Comparison of ENCODE assay signal across 10 cellular contexts in the genomic region with DNA sequence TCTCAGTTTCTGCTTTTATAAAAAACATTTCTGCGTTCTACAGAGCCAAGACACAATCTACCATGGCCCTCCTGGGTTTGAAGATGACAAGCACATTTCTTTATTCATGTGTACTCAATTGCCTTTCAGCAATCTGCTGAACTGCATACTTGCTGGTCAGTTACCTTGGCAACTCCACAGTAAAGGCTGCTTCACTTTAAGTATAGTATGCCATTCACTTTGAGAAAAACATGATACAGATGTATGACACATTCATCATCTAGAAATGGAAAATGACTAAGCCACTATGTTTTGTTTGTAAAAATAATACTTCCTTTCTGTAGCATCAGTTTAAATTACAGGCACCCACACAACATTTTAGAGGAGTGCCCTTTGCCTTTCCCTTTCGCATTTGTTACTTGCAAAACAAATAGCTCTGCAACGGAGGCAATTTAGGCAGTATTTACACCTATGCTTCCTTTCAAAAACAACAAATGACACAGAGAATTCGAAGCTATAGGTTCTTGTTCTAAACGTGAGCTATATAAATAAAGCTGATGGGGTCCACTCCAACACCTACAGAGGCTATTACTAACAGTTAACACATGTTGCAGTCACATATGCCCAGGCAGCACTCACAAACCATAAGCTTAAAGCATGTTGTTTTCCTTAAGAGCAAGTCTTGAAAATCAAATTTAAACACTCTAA. TPM values are rescaled to one million over a fixed set of nuclear protein-coding genes. Genes with fewer than 3 reads are reported as not detected.
A peak's percentile ranks its signal among the peaks of the same experiment; 100 is the strongest.
DNase-seq lines count a peak whose midpoint lies in the region; ATAC-seq, FAIRE-seq and TF ChIP-seq lines count a peak whose summit lies in the region.
"Had no signal": no experiment of that assay in that cellular context is flagged by ENCODE, and none has a peak within 500 bp of the region (broad histone marks: within the 10 kb centered on the region; RNA-seq: fewer than 3 reads in every experiment).

No MANE protein-coding gene starts in this region.

- H3K36me3 Mint-ChIP-seq in chondrocyte (ENCODE audit: low read depth), result peaks cover 1% of the 10 kb centered on the region
- H3K36me3 Mint-ChIP-seq: activated naive CD4-positive, alpha-beta T cell treated with anti-CD3 and anti-CD28 coated beads, Interleukin-2, amount 50 U/mL, for 24 hours had no signal

- peak overlapping the region; percentile 40 for H3K4me2 ChIP-seq in smooth muscle cell

- H3K9me3 ChIP-seq in smooth muscle cell (replicated peaks; ENCODE audit: low read depth), result no peaks in the 10 kb centered on the region

- H3K27ac Mint-ChIP-seq in chondrocyte (ENCODE audit: unreplicated experiment), result peak overlapping the region; percentile 86
- H3K27ac Mint-ChIP-seq: activated naive CD4-positive, alpha-beta T cell treated with anti-CD3 and anti-CD28 coated beads, Interleukin-2, amount 50 U/mL, for 24 hours had no signal

- peaks cover 21% of the 10 kb centered on the region for H4K20me1 ChIP-seq in smooth muscle cell (ENCODE audit: low read depth)

- FAIRE-seq in D721Med (lab: Jason Lieb, UNC), result no peak

- peaks cover 31% of the 10 kb centered on the region for H3K79me2 ChIP-seq in smooth muscle cell (ENCODE audit: low read depth)

- peak overlapping the region; percentile 56 for H3K9ac ChIP-seq in smooth muscle cell (ENCODE audit: low read depth)

- TF ChIP-seq CTCF in chondrocyte (IDR thresholded peaks at IDR 0.05), result no peak
- TF ChIP-seq CTCF in smooth muscle cell (IDR thresholded peaks at IDR 0.05; ENCODE audit: borderline replicate concordance, insufficient read depth, poor library complexity, severe bottlenecking), result no peak
- TF ChIP-seq CTCF in GM20000 (IDR thresholded peaks at IDR 0.05; ENCODE audit: extremely low read depth, missing control alignments), result no peak
- TF ChIP-seq CTCF in D721Med (IDR thresholded peaks at IDR 0.05; ENCODE audit: insufficient read depth, missing control alignments), result no peak

- H3K27me3 Mint-ChIP-seq in chondrocyte (ENCODE audit: low read depth), result no peaks in the 10 kb centered on the region

- DNase-seq in activated CD4-positive, CD25-positive, alpha-beta regulatory T cell (lab: John Stamatoyannopoulos, UW), result no peak
- peak; percentile 74 for DNase-seq in NCI-H1092 (lab: John Stamatoyannopoulos, UW)
- DNase-seq in chondrocyte (ENCODE audit: low spot score), result no peak
- DNase-seq in smooth muscle cell (lab: John Stamatoyannopoulos, UW; ENCODE audit: unreplicated experiment), result no peak
- no peak for DNase-seq in GM20000 (ENCODE audit: low spot score)
- no peak for DNase-seq in D721Med (ENCODE audit: insufficient read length, low spot score)

- H3K4me3 Mint-ChIP-seq in chondrocyte (ENCODE audit: unreplicated experiment), result no peak overlapping the region
- H3K4me3 Mint-ChIP-seq: activated naive CD4-positive, alpha-beta T cell treated with anti-CD3 and anti-CD28 coated beads, Interleukin-2, amount 50 U/mL, for 24 hours had no signal

- H3K36me3 ChIP-seq in smooth muscle cell (ENCODE audit: low read depth), result no peaks in the 10 kb centered on the region

- H3K4me3 ChIP-seq in smooth muscle cell, result no peak overlapping the region
- H3K4me3 ChIP-seq: skin epidermis had no signal

- ATAC-seq in activated CD4-positive, CD25-positive, alpha-beta regulatory T cell treated with anti-CD3 and anti-CD28 coated beads, Interleukin-2, amount 50 U/mL, for 24 hours, result peak; percentile 73 to 76
- no peak for ATAC-seq in GM19452 (IDR thresholded peaks at IDR 0.05; ENCODE audit: unreplicated experiment)

- no peaks in the 10 kb centered on the region for H3F3A ChIP-seq in smooth muscle cell (ENCODE audit: low read depth)

- peak overlapping the region; percentile 84 for H3K27ac ChIP-seq in smooth muscle cell (ENCODE audit: low read depth)
- H3K27ac ChIP-seq: skin epidermis had no signal

- no peaks in the 10 kb centered on the region for H3K27me3 ChIP-seq in smooth muscle cell (ENCODE audit: low read depth)

- 49% methylated on average over 5 of the region's 5 CpGs for WGBS in smooth muscle cell (ENCODE audit: low lambda C conversion rate)

- peaks cover 35% of the 10 kb centered on the region for H3K4me1 Mint-ChIP-seq in chondrocyte (ENCODE audit: low read depth)
- H3K4me1 Mint-ChIP-seq: activated naive CD4-positive, alpha-beta T cell treated with anti-CD3 and anti-CD28 coated beads, Interleukin-2, amount 50 U/mL, for 24 hours had no signal

- H3K4me1 ChIP-seq in smooth muscle cell (ENCODE audit: low read depth), result peaks cover 8% of the 10 kb centered on the region

- no peaks in the 10 kb centered on the region for H3K9me3 Mint-ChIP-seq in chondrocyte (ENCODE audit: low read depth)
- H3K9me3 Mint-ChIP-seq: activated naive CD4-positive, alpha-beta T cell treated with anti-CD3 and anti-CD28 coated beads, Interleukin-2, amount 50 U/mL, for 24 hours had no signal

- H2AFZ ChIP-seq in smooth muscle cell (ENCODE audit: low read depth), result no peak overlapping the region

RNA-seq across cellular contexts. Expression of gene SGCE, which starts 23.5 kb away (rescaled TPM):
- total RNA-seq in chondrocyte (61.1 to 76.8 TPM (median 72.3 TPM) in 3 replicates), smooth muscle cell (114 and 123 TPM in 2 replicates)
- 87.1 and 96.1 TPM in 2 replicates for polyA plus RNA-seq in smooth muscle cell
